In genomic region chr19:37007587-37008220, GRCh38 we compare ENCODE assay signal across 9 cellular contexts.
A peak's percentile ranks its signal among the peaks of the same experiment; 100 is the strongest.
DNase-seq lines count a peak whose midpoint lies in the region; ATAC-seq, FAIRE-seq and TF ChIP-seq lines count a peak whose summit lies in the region.
"Had no signal": no experiment of that assay in that cellular context is flagged by ENCODE, and none has a peak within 500 bp of the region (broad histone marks: within the 10 kb centered on the region; RNA-seq: fewer than 3 reads in every experiment).

No MANE protein-coding gene starts in this region.

- H3K23ac ChIP-seq in mesenchymal stem cell (ENCODE audit: low read length in 2 of 2): no peak overlapping the region

- ATAC-seq in K562 (no peak), PC-3 (no peak)

- no peak overlapping the region for H2BK120ac ChIP-seq in mesenchymal stem cell (ENCODE audit: low read depth, low read length)

- FAIRE-seq in K562 (lab: Jason Lieb, UNC): no peak
- FAIRE-seq: G401.6 had no signal

- DNase-seq in AG04449 (ENCODE audit: low read depth, low spot score) (no peak), NCI-H774 (lab: John Stamatoyannopoulos, UW) (peak; percentile 79), K562 (ENCODE audit: extremely low read depth in 1 of 4, low spot score in 3 of 4) (peak; percentile 36 to 53 (median 46)), mesenchymal stem cell (no peak), H7 (no peak), dedifferentiated amniotic fluid mesenchymal stem cell (ENCODE audit: extremely low spot score) (no peak), PC-3 (no peak)
- peak; percentile 5 to 24 for DNase-seq in stimulated activated CD8-positive, alpha-beta memory T cell treated with anti-CD3 and anti-CD28 coated beads, Interleukin-7, amount 100 ng/mL, for 4 hours (ENCODE audit: low read depth in 2 of 2)

- H3K79me1 ChIP-seq in mesenchymal stem cell (replicated peaks; ENCODE audit: low read length, poor library complexity, severe bottlenecking): no peaks in the 10 kb centered on the region

- TF ChIP-seq POLR2A in K562 (conservative IDR thresholded peaks at IDR 0.05): no peak

- no peak overlapping the region for H3K4ac ChIP-seq in mesenchymal stem cell (ENCODE audit: low read depth in 1 of 2, low read length in 2 of 2)

- no peak for TF ChIP-seq EP300 in K562 (IDR thresholded peaks at IDR 0.05; ENCODE audit: low read length)

- H3K9ac ChIP-seq in K562 (ENCODE audit: insufficient read depth in 1 of 2, low read depth in 2 of 2, low read length in 2 of 2): no peak overlapping the region
- H3K9ac ChIP-seq in mesenchymal stem cell (ENCODE audit: low read length): peak overlapping the region; percentile 68
- no peak overlapping the region for H3K9ac ChIP-seq in PC-3 (ENCODE audit: low read length)

- H3K14ac ChIP-seq in mesenchymal stem cell (ENCODE audit: low read length in 2 of 2): no peak overlapping the region

- H3K4me1 ChIP-seq in K562 (replicated peaks in 1 of 2; ENCODE audit: control insufficient read depth in 2 of 2, insufficient read depth in 2 of 2, low read length in 2 of 2): peaks cover 0 to 9% of the 10 kb centered on the region in 2 experiments; a peak in 1 of 5 replicates
- H3K4me1 ChIP-seq in mesenchymal stem cell (ENCODE audit: control insufficient read depth, insufficient read depth, low read depth, low read length): no peaks in the 10 kb centered on the region
- H3K4me1 ChIP-seq in PC-3 (ENCODE audit: insufficient read depth, low read length): no peaks in the 10 kb centered on the region

- 3% methylated on average over 45 of the region's 48 CpGs for WGBS in K562 (ENCODE audit: insufficient coverage, low coverage, missing lambda C conversion rate)
- 93% methylated on average over 38 of the region's 48 CpGs for WGBS in mesenchymal stem cell

- in situ Hi-C loops in K562 (cut with MboI): no loop called here

- peak overlapping the region; percentile 58 for H3K4me2 ChIP-seq in K562 (ENCODE audit: insufficient read depth, low read length)
- no peak overlapping the region for H3K4me2 ChIP-seq in mesenchymal stem cell (ENCODE audit: low read length, poor library complexity, severe bottlenecking)
- H3K4me2 ChIP-seq in PC-3 (ENCODE audit: low read length): no peak overlapping the region

- no peak overlapping the region for H2AK5ac ChIP-seq in mesenchymal stem cell (ENCODE audit: low read length, severe bottlenecking)

- no peak for TF ChIP-seq RAD21 in K562 (CRISPR knock-in tag; conservative IDR thresholded peaks at IDR 0.05 in 1 of 2, IDR thresholded peaks at IDR 0.05 in 1 of 2)

- BruUV-seq in K562 (replicated peaks; lab: Mats Ljungman, UMichigan) (no TSS peak), PC-3 (replicated peaks; lab: Mats Ljungman, UMichigan) (no TSS peak)

- no peaks in the 10 kb centered on the region for H3K36me3 ChIP-seq in K562 (ENCODE audit: control insufficient read depth, insufficient read depth, low read length)
- H3K36me3 ChIP-seq in mesenchymal stem cell (ENCODE audit: control insufficient read depth in 1 of 2, insufficient read depth in 2 of 2, low read depth in 1 of 2, low read length in 2 of 2): no peaks in the 10 kb centered on the region
- H3K36me3 ChIP-seq in H7 (replicated peaks; ENCODE audit: control insufficient read depth, insufficient read depth, low read length): no peaks in the 10 kb centered on the region
- H3K36me3 ChIP-seq in PC-3 (ENCODE audit: low read depth, low read length): no peaks in the 10 kb centered on the region

- H2BK12ac ChIP-seq in mesenchymal stem cell (ENCODE audit: low read length in 2 of 2): no peak overlapping the region

- POLR2A ChIA-PET in AG04449 (lab: Yijun Ruan, JAX): no interaction called here
- POLR2A ChIA-PET in K562 (lab: Yijun Ruan, JAX): no interaction called here
- POLR2A ChIA-PET in PC-3 (lab: Charles Lee; ENCODE audit: unreplicated experiment): no interaction called here

- peak overlapping the region; percentile 76 for H2AFZ ChIP-seq in K562 (ENCODE audit: low read depth, low read length)
- H2AFZ ChIP-seq in mesenchymal stem cell (ENCODE audit: low read depth, low read length): no peak overlapping the region
- H2AFZ ChIP-seq in PC-3 (ENCODE audit: low read length): no peak overlapping the region

- no peaks in the 10 kb centered on the region for H4K20me1 ChIP-seq in K562 (replicated peaks; ENCODE audit: control insufficient read depth, insufficient read depth, low read length)
- H4K20me1 ChIP-seq in PC-3 (ENCODE audit: low read length): no peaks in the 10 kb centered on the region

- no peaks in the 10 kb centered on the region for H3K9me1 ChIP-seq in K562 (ENCODE audit: control insufficient read depth, insufficient read depth, low read length)

- H3F3A ChIP-seq in PC-3 (ENCODE audit: low read length, unreplicated experiment): no peaks in the 10 kb centered on the region

- H3K9me3 ChIP-seq in K562 (replicated peaks; ENCODE audit: control insufficient read depth, insufficient read depth, low read depth, low read length): no peaks in the 10 kb centered on the region; the same call in 1 of the 2 replicates
- peaks cover 35% of the 10 kb centered on the region for H3K9me3 ChIP-seq in mesenchymal stem cell (ENCODE audit: control insufficient read depth, low read length)
- H3K9me3 ChIP-seq in PC-3 (ENCODE audit: low read length): no peaks in the 10 kb centered on the region

- no peak overlapping the region for H3K18ac ChIP-seq in mesenchymal stem cell (ENCODE audit: low read depth in 1 of 2, low read length in 2 of 2)

- H2BK5ac ChIP-seq in mesenchymal stem cell (ENCODE audit: low read depth, low read length, poor library complexity, severe bottlenecking): no peak overlapping the region

- H2BK15ac ChIP-seq in mesenchymal stem cell (ENCODE audit: low read depth, poor library complexity, severe bottlenecking): no peak overlapping the region

- CTCF ChIA-PET in AG04449 (lab: Yijun Ruan, JAX) (no interaction called here), K562 (lab: Yijun Ruan, JAX; ENCODE audit: low intra/inter-chr PET ratio) (no interaction called here), PC-3 (lab: Charles Lee) (no interaction called here)

- peak overlapping the region; percentile 47 for H3K4me3 ChIP-seq in AG04449 (ENCODE audit: low read depth, low read length)
- H3K4me3 ChIP-seq in K562: peak overlapping the region; percentile 22
- H3K4me3 ChIP-seq in mesenchymal stem cell (ENCODE audit: insufficient read depth in 1 of 2, low read depth in 1 of 2, low read length in 2 of 2): peak overlapping the region in 1 of 2 experiments; percentile 55
- H3K4me3 ChIP-seq in H7 (ENCODE audit: insufficient read depth, low read depth, low read length): no peak overlapping the region
- H3K4me3 ChIP-seq in PC-3 (ENCODE audit: low read length): no peak overlapping the region

- H3K27me3 ChIP-seq in K562 (ENCODE audit: control insufficient read depth in 2 of 2, insufficient read depth in 2 of 2, low read length in 2 of 2) (no peaks in the 10 kb centered on the region), mesenchymal stem cell (ENCODE audit: control insufficient read depth in 1 of 2, insufficient read depth in 1 of 2, low read length in 2 of 2) (no peaks in the 10 kb centered on the region), H7 (ENCODE audit: control insufficient read depth, insufficient read depth, low read length) (no peaks in the 10 kb centered on the region), PC-3 (ENCODE audit: low read length) (no peaks in the 10 kb centered on the region)

- intact Hi-C loops in K562 (cut with micrococcal nuclease) (no loop called here), PC-3 (cut with micrococcal nuclease) (no loop called here)

- no peaks in the 10 kb centered on the region for H3K79me2 ChIP-seq in K562 (ENCODE audit: control insufficient read depth, insufficient read depth, low read length)
- H3K79me2 ChIP-seq in PC-3 (ENCODE audit: low read length): no peaks in the 10 kb centered on the region

- TF ChIP-seq CTCF in AG04449 (IDR thresholded peaks at IDR 0.05; ENCODE audit: insufficient read depth, low read length, missing control alignments): no peak
- no peak for TF ChIP-seq CTCF in K562 (IDR thresholded peaks at IDR 0.05 in 2 of 3, conservative IDR thresholded peaks at IDR 0.05 in 1 of 3; ENCODE audit: insufficient read depth in 2 of 3, low read depth in 1 of 3, low read length in 3 of 3)
- TF ChIP-seq CTCF in PC-3 (conservative IDR thresholded peaks at IDR 0.05; ENCODE audit: low read depth, low read length): no peak

- no peak overlapping the region for H4K91ac ChIP-seq in mesenchymal stem cell (ENCODE audit: low read length)

- H3K27ac ChIP-seq in K562 (ENCODE audit: extremely low read depth, low read depth, low read length) (no peak overlapping the region), mesenchymal stem cell (ENCODE audit: low read length, poor library complexity, severe bottlenecking) (no peak overlapping the region), PC-3 (ENCODE audit: low read length) (no peak overlapping the region)

- no peaks in the 10 kb centered on the region for H3K9me2 ChIP-seq in PC-3 (replicated peaks; ENCODE audit: low read length)

- no peak overlapping the region for H4K8ac ChIP-seq in mesenchymal stem cell (ENCODE audit: low read length)

TF ChIP-seq in K562, 482 proteins besides CTCF, POLR2A, EP300 and RAD21 (continues in another document):
- TF ChIP-seq GABPA (tag; conservative IDR thresholded peaks at IDR 0.05; ENCODE audit: low read depth): 0 out of 2 replicates have a peak, but pooled peaks have one; percentile 24
- no peak for TF ChIP-seq SPI1 (IDR thresholded peaks at IDR 0.05; ENCODE audit: borderline replicate concordance, low read depth, low read length)
- no peak for TF ChIP-seq ZNF57 (CRISPR knock-in tag; IDR thresholded peaks at IDR 0.05)
- no peak for TF ChIP-seq PCBP1 (IDR thresholded peaks at IDR 0.05; ENCODE audit: low read depth, low read length, poor library complexity, severe bottlenecking)
- TF ChIP-seq ZNF263 (CRISPR knock-in tag; IDR thresholded peaks at IDR 0.05; ENCODE audit: borderline replicate concordance): no peak
- TF ChIP-seq CTBP1 (IDR thresholded peaks at IDR 0.05; ENCODE audit: borderline replicate concordance): no peak
- TF ChIP-seq SFPQ (IDR thresholded peaks at IDR 0.05; ENCODE audit: low read depth, low read length): no peak

Comparison
In these comparisons a context has a peak if more than half of its experiments do, and no peak if none do; other contexts are left out.
1. DNase-seq: peak in NCI-H774 (single experiment), K562 (4 of 4) and stimulated activated CD8-positive, alpha-beta memory T cell treated with anti-CD3 and anti-CD28 coated beads, Interleukin-7, amount 100 ng/mL, for 4 hours (2 of 2); none in AG04449 (single experiment), mesenchymal stem cell (single experiment), H7 (single experiment), dedifferentiated amniotic fluid mesenchymal stem cell (single experiment) and PC-3 (single experiment).
2. H3K4me3 ChIP-seq: peak in AG04449 (single experiment) and K562 (single experiment); none in H7 (single experiment) and PC-3 (single experiment).